In genomic region chr2:165961818-165962217, GRCh38 we compare ENCODE assay signal across 23 cellular contexts.
"Had no signal": no experiment of that assay in that cellular context is flagged by ENCODE, and none has a peak within 500 bp of the region (broad histone marks: within the 10 kb centered on the region; RNA-seq: fewer than 3 reads in every experiment).

No MANE protein-coding gene starts in this region.

- H3K27ac ChIP-seq: colonic mucosa, coronary artery, dorsolateral prefrontal cortex, epithelial cell of prostate, esophagus muscularis mucosa, esophagus squamous epithelium, foreskin keratinocyte, gastrocnemius medialis, gastroesophageal sphincter, heart left ventricle, heart right ventricle had no signal

- H3K27me3 ChIP-seq: colonic mucosa, dorsolateral prefrontal cortex, esophagus muscularis mucosa, esophagus squamous epithelium, foreskin keratinocyte, gastrocnemius medialis, gastroesophageal sphincter, heart left ventricle had no signal

- ATAC-seq: effector memory CD8-positive, alpha-beta T cell; esophagus mucosa; foreskin keratinocyte; gastrocnemius medialis; gastroesophageal sphincter; heart left ventricle; heart right ventricle had no signal

- DNase-seq: colonic mucosa; cortex of kidney; dermis blood vessel endothelial cell; dorsolateral prefrontal cortex; effector CD4-positive, alpha-beta T cell; effector CD8-positive, alpha-beta T cell; effector memory CD4-positive, alpha-beta T cell; effector memory CD8-positive, alpha-beta T cell; endodermal cell; erythroblast; esophagus squamous epithelium; foreskin fibroblast; foreskin keratinocyte; gastrocnemius medialis; glutamatergic neuron; head of caudate nucleus; heart left ventricle; heart right ventricle had no signal

- H3K4me1 ChIP-seq: colonic mucosa, esophagus muscularis mucosa, esophagus squamous epithelium, foreskin keratinocyte, gastrocnemius medialis, gastroesophageal sphincter, heart left ventricle, heart right ventricle had no signal

- H3K4me3 ChIP-seq: colonic mucosa, coronary artery, dorsolateral prefrontal cortex, esophagus muscularis mucosa, esophagus squamous epithelium, gastrocnemius medialis, gastroesophageal sphincter, heart left ventricle, heart right ventricle had no signal

- H3K36me3 ChIP-seq: colonic mucosa, esophagus muscularis mucosa, esophagus squamous epithelium, gastrocnemius medialis, gastroesophageal sphincter, heart left ventricle, heart right ventricle had no signal

- H3K9me3 ChIP-seq: colonic mucosa, esophagus muscularis mucosa, esophagus squamous epithelium, gastrocnemius medialis, gastroesophageal sphincter, heart left ventricle, heart right ventricle had no signal
